22 cellular contexts compared by ENCODE assay signal in the genomic region with DNA sequence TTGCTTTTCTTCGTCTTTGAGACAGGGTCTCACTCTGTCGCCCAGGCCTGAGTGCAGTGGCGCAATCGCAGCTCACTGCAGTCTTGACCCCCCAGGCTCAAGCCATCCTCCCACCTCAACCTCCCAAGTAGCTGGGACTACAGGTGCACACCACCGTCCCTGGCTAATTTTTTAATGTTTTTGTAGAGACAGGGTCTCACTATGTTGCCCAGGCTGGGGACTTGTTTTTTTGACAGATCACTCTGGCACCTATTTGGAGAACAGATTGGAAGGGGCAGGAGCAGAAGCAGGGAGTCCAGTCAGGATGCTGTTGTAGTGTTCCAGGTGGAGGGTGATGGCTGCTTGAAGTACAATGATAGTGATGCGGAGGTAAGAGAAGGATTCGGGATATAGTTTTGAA.
"Had no signal": no experiment of that assay in that cellular context is flagged by ENCODE, and none has a peak within 500 bp of the region (broad histone marks: within the 10 kb centered on the region; RNA-seq: fewer than 3 reads in every experiment).

No MANE protein-coding gene starts in this region.

- DNase-seq: KBM-7, MG63, NCI-H1092, NCI-H1105 treated with DMSO at 0.1 percent for 48 hours, NCI-H1436, NCI-H187, NCI-H2029, NCI-H2081 treated with DMSO at 0.1 percent for 48 hours, NCI-H2171, NCI-H226, NCI-H446, NCI-H510A, NCI-H524 treated with DMSO at 0.1 percent for 48 hours, NCI-H69, NCI-H774, RPMI8226, SHP77, SK-N-SH, SW 1271 had no signal

- H3K27ac ChIP-seq: HL-60 had no signal

- H3K9ac ChIP-seq: SK-N-SH had no signal

- H3K4me2 ChIP-seq: SK-N-SH had no signal

- H3K36me3 ChIP-seq: MG63 had no signal

- H3K27me3 ChIP-seq: MG63 had no signal

- H3K4me3 ChIP-seq: MG63 had no signal

- FAIRE-seq: HTR-8/SVneo, RCC 7860 had no signal

- H3K9me3 ChIP-seq: MG63, SK-N-SH had no signal
